ENCODE assay signal across 22 cellular contexts in genomic region chr7:121591916-121592315, GRCh38.
"Had no signal": no experiment of that assay in that cellular context is flagged by ENCODE, and none has a peak within 500 bp of the region (broad histone marks: within the 10 kb centered on the region; RNA-seq: fewer than 3 reads in every experiment).

No MANE protein-coding gene starts in this region.

- H3K9ac ChIP-seq: KMS-11 had no signal

- H3K27ac Mint-ChIP-seq: IgD-negative memory B cell had no signal

- H3K9me3 ChIP-seq: Peyer's patch, SJCRH30 had no signal

- H3K4me3 ChIP-seq: K562, PC-9, Peyer's patch, SJCRH30 had no signal

- ATAC-seq: K562, Right ventricle myocardium inferior, SK-N-SH treated with all-trans-retinoic acid at 6 μM for 48 hours had no signal

- H3K4me1 ChIP-seq: Peyer's patch, SJCRH30 had no signal

- H3K27ac ChIP-seq: HL-60, KMS-11, PC-9, Peyer's patch, SJCRH30 had no signal

- H3K4me1 Mint-ChIP-seq: IgD-negative memory B cell had no signal

- H3K27me3 ChIP-seq: Peyer's patch had no signal

- H3K4me3 Mint-ChIP-seq: IgD-negative memory B cell had no signal

- H3K36me3 ChIP-seq: Peyer's patch, SJCRH30 had no signal

- DNase-seq: Kasumi-1, MM.1S, NCI-H1092 treated with DMSO at 0.1 percent for 48 hours, NCI-H1436, NCI-H1694, NCI-H187 treated with DMSO at 0.1 percent for 48 hours, NCI-H2171 treated with DMSO at 0.1 percent for 48 hours, NCI-H345, NCI-H510A, NCI-H524 treated with DMSO at 0.1 percent for 48 hours, OCI-M1, PC-9, Peyer's patch, SHP77 treated with DMSO at 0.1 percent for 48 hours, SJCRH30, T-helper 1 cell had no signal
